In genomic region chr1:94335950-94336349, GRCh38 we compare ENCODE assay signal across 7 cellular contexts.
DNase-seq lines count a peak whose midpoint lies in the region; ATAC-seq and TF ChIP-seq lines count a peak whose summit lies in the region.

No MANE protein-coding gene starts in this region.

- no peak overlapping the region for H3K4me3 ChIP-seq in HFF-Myc (replicated peaks; ENCODE audit: low read depth, low read length)

- DNase-seq in ELR (ENCODE audit: low read depth): peak; percentile 95
- peak; percentile 87 for DNase-seq in HFF-Myc (ENCODE audit: extremely low read depth, low read depth)
- peak; percentile 84 for DNase-seq in NCI-H460 (ENCODE audit: extremely low read depth, low read depth)
- DNase-seq in amniotic epithelial cell (ENCODE audit: low read depth): peak; percentile 90
- DNase-seq in left ventricle myocardium superior: peak; percentile 49
- DNase-seq in renal cortical epithelial cell (ENCODE audit: low read depth): peak; percentile 95
- no peak for DNase-seq in cortex of kidney (lab: John Stamatoyannopoulos, UW)

- intact Hi-C loops in left ventricle myocardium superior (cut with micrococcal nuclease): loop anchor here (5.0 kb wide), 2 partner anchors 274 to 309 kb away; no protein-coding TSS in a partner anchor

- peak; percentile 94 for ATAC-seq in left ventricle myocardium superior

- peak; percentile 82 for TF ChIP-seq CTCF in HFF-Myc (IDR thresholded peaks at IDR 0.05; ENCODE audit: low read depth, low read length, missing control alignments)
